Comparison of ENCODE assay signal across 1 cellular context in the genomic region with DNA sequence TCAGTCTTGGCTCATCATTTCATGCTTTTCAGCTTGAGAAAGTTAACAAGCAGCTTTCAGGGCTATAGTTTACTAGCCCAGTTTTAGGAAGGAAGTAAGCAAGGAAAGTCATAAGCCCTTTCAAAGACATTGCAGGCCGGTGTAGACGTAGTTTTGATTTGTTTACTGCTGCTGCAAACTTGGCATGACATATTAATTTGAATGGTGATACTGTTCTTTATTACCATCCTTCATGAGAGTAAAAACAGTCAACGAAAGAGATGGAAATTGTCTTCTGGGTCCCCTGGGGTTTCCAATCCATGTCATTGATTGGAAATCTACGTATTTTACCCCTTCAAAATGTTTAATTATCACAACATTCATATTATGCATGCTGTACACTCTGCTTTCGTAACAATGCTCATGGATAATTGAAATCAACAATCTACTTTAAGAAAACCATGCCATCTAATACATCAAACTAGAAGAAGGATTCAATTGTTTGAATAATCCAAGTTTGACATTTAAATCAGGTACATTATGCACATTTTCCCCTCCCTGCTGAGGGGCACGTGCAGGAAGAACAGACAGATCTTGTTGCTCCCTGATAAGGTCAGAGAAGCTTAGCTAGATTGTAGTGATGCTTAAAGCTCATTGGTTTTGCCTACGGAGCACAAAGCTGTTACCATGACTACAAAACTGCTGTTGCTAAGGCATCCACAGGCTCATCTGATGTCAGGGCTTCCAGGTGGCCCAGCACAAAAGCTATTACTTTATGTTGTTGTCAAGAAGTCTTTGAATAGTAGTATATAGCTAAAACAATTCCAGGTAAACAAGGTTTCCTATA.
TF ChIP-seq lines count a peak whose summit lies in the region.

No MANE protein-coding gene starts in this region.

TF ChIP-seq in GM12878, 131 proteins besides CTCF, POLR2A, EP300 and RAD21 (continued from another document):
- peak; percentile 78 for TF ChIP-seq BMI1 (IDR thresholded peaks at IDR 0.05; ENCODE audit: borderline replicate concordance)
- TF ChIP-seq BHLHE40 (IDR thresholded peaks at IDR 0.05; ENCODE audit: borderline replicate concordance in 1 of 2, low read depth in 2 of 2, low read length in 1 of 2) = peak in 1 of 2 experiments; percentile 40; a peak in 1 of 4 replicates
- no peak for TF ChIP-seq NFYA (IDR thresholded peaks at IDR 0.05; ENCODE audit: borderline replicate concordance, low read depth, low read length)
- TF ChIP-seq TAF1 (IDR thresholded peaks at IDR 0.05; ENCODE audit: borderline replicate concordance, low read depth, low read length) = no peak
